In genomic region chr11:104772806-104773241, GRCh38 we compare ENCODE assay signal across 9 cellular contexts.
DNase-seq lines count a peak whose midpoint lies in the region; ATAC-seq and TF ChIP-seq lines count a peak whose summit lies in the region.
"Had no signal": no experiment of that assay in that cellular context is flagged by ENCODE, and none has a peak within 500 bp of the region (broad histone marks: within the 10 kb centered on the region; RNA-seq: fewer than 3 reads in every experiment).

No MANE protein-coding gene starts in this region.

- CTCF ChIA-PET in activated CD4-positive, alpha-beta T cell treated with anti-CD3 and anti-CD28 coated beads, Interleukin-2, amount 10 ng/mL, durations not matched to agents 7 days and 5 days (lab: Charles Lee) = no interaction called here

- peak; percentile 66 for ATAC-seq in T-helper 17 cell

- no peaks in the 10 kb centered on the region for H3K9me3 ChIP-seq in T-helper 17 cell (ENCODE audit: control insufficient read depth, low read length, poor library complexity, severe bottlenecking)

- H3K4me3 ChIP-seq in foreskin fibroblast (ENCODE audit: low read depth in 1 of 2, low read length in 2 of 2) = no peak overlapping the region

- H3K36me3 Mint-ChIP-seq in activated CD4-positive, alpha-beta T cell treated with anti-CD3 and anti-CD28 coated beads, Interleukin-2, amount 10 ng/mL, durations not matched to agents 7 days and 5 days (ENCODE audit: low read depth) = peaks cover 2% of the 10 kb centered on the region
- H3K36me3 Mint-ChIP-seq in T-helper 17 cell (ENCODE audit: low read depth) = no peaks in the 10 kb centered on the region

- H3K4me3 Mint-ChIP-seq in activated CD4-positive, alpha-beta T cell treated with anti-CD3 and anti-CD28 coated beads, Interleukin-2, amount 10 ng/mL, durations not matched to agents 7 days and 5 days = no peak overlapping the region
- H3K4me3 Mint-ChIP-seq in T-helper 17 cell = no peak overlapping the region
- H3K4me3 Mint-ChIP-seq: CD8-positive, alpha-beta memory T cell had no signal

- no peak for TF ChIP-seq CTCF in foreskin fibroblast (IDR thresholded peaks at IDR 0.05; ENCODE audit: low read depth, low read length)

- peak; percentile 12 for DNase-seq in activated CD4-positive, alpha-beta T cell treated with anti-CD3 and anti-CD28 coated beads, Interleukin-2, amount 10 ng/mL, durations not matched to agents 7 days and 5 days
- no peak for DNase-seq in activated CD4-positive, alpha-beta T cell treated with anti-CD3 and anti-CD28 coated beads for 1 hour
- DNase-seq in T-helper 17 cell (no peak), foreskin fibroblast (peak; percentile 95 to 96), smooth muscle cell of the brain vasculature (ENCODE audit: low read depth, low spot score) (peak; percentile 37), GDM1 (lab: John Stamatoyannopoulos, UW) (no peak), UCSD-AML1 (lab: John Stamatoyannopoulos, UW; ENCODE audit: unreplicated experiment) (no peak), HuH-7.5 (ENCODE audit: low spot score) (no peak)

- peaks cover 17% of the 10 kb centered on the region for H3K4me1 Mint-ChIP-seq in activated CD4-positive, alpha-beta T cell treated with anti-CD3 and anti-CD28 coated beads, Interleukin-2, amount 10 ng/mL, durations not matched to agents 7 days and 5 days
- peaks cover 12% of the 10 kb centered on the region for H3K4me1 Mint-ChIP-seq in T-helper 17 cell

- peaks cover 33% of the 10 kb centered on the region for H3K9me3 Mint-ChIP-seq in activated CD4-positive, alpha-beta T cell treated with anti-CD3 and anti-CD28 coated beads, Interleukin-2, amount 10 ng/mL, durations not matched to agents 7 days and 5 days
- H3K9me3 Mint-ChIP-seq: CD8-positive, alpha-beta memory T cell had no signal

- POLR2A ChIA-PET in activated CD4-positive, alpha-beta T cell treated with anti-CD3 and anti-CD28 coated beads, Interleukin-2, amount 10 ng/mL, durations not matched to agents 7 days and 5 days (lab: Charles Lee) = no interaction called here

- peaks cover 2% of the 10 kb centered on the region for H3K27me3 Mint-ChIP-seq in activated CD4-positive, alpha-beta T cell treated with anti-CD3 and anti-CD28 coated beads, Interleukin-2, amount 10 ng/mL, durations not matched to agents 7 days and 5 days
- H3K27me3 Mint-ChIP-seq in T-helper 17 cell = no peaks in the 10 kb centered on the region
- H3K27me3 Mint-ChIP-seq: CD8-positive, alpha-beta memory T cell had no signal

- peak overlapping the region; percentile 63 for H3K27ac Mint-ChIP-seq in activated CD4-positive, alpha-beta T cell treated with anti-CD3 and anti-CD28 coated beads, Interleukin-2, amount 10 ng/mL, durations not matched to agents 7 days and 5 days
- no peak overlapping the region for H3K27ac Mint-ChIP-seq in T-helper 17 cell
- H3K27ac Mint-ChIP-seq: CD8-positive, alpha-beta memory T cell had no signal

Comparison
In these comparisons a context has a peak if more than half of its experiments do, and no peak if none do; other contexts are left out.
1. DNase-seq: peak in activated CD4-positive, alpha-beta T cell treated with anti-CD3 and anti-CD28 coated beads, Interleukin-2, amount 10 ng/mL, durations not matched to agents 7 days and 5 days (single experiment), foreskin fibroblast (2 of 2) and smooth muscle cell of the brain vasculature (single experiment); none in activated CD4-positive, alpha-beta T cell treated with anti-CD3 and anti-CD28 coated beads for 1 hour (single experiment), T-helper 17 cell (0 of 3), GDM1 (single experiment), UCSD-AML1 (single experiment) and HuH-7.5 (single experiment).